In genomic region chr1:65207317-65207716, GRCh38 we compare ENCODE assay signal across 11 cellular contexts. TPM values are rescaled to one million over a fixed set of nuclear protein-coding genes. Genes with fewer than 3 reads are reported as not detected.
DNase-seq lines count a peak whose midpoint lies in the region; ATAC-seq and TF ChIP-seq lines count a peak whose summit lies in the region.
"Had no signal": no experiment of that assay in that cellular context is flagged by ENCODE, and none has a peak within 500 bp of the region (broad histone marks: within the 10 kb centered on the region; RNA-seq: fewer than 3 reads in every experiment).

No MANE protein-coding gene starts in this region.

- no peaks in the 10 kb centered on the region for H3K36me3 ChIP-seq in A673 (ENCODE audit: insufficient read depth, low read length, poor library complexity, severe bottlenecking)

- no peak overlapping the region for H3K4me3 ChIP-seq in A673 (ENCODE audit: low read depth, low read length, poor library complexity, severe bottlenecking)

- in situ Hi-C loops in GM13977 (cut with MboI; ENCODE audit: low pct_unique_long_range_greater_than_20kb, low sequenced_read_pairs, unreplicated experiment): loop anchor here (10.0 to 25.0 kb wide), 3 partner anchors 133 to 1030 kb away; no protein-coding TSS in a partner anchor
- in situ Hi-C loops in G401 (cut with HindIII; ENCODE audit: low sequenced_read_pairs): no loop called here

- H3K4me1 ChIP-seq in A673 (ENCODE audit: insufficient read depth, low read length, poor library complexity, severe bottlenecking): no peaks in the 10 kb centered on the region

- CTCF ChIA-PET in A673 (lab: Charles Lee): no interaction called here

- H3K9me3 ChIP-seq in A673 (ENCODE audit: low read depth, low read length, poor library complexity, severe bottlenecking): no peaks in the 10 kb centered on the region

- TF ChIP-seq CTCF in A673 (conservative IDR thresholded peaks at IDR 0.05; ENCODE audit: low read depth, low read length): no peak
- no peak for TF ChIP-seq CTCF in GM13977 (IDR thresholded peaks at IDR 0.05; ENCODE audit: extremely low read depth, insufficient read depth, missing control alignments)

- no TSS peak for BruUV-seq in A673 (replicated peaks; lab: Mats Ljungman, UMichigan)

- POLR2A ChIA-PET in A673 (lab: Charles Lee; ENCODE audit: low non-redundant PET): no interaction called here

- DNase-seq in A673 (ENCODE audit: low spot score): peak; percentile 14
- no peak for DNase-seq in GM13977 (ENCODE audit: low spot score)
- no peak for DNase-seq in G401 (ENCODE audit: low spot score)
- DNase-seq in activated CD4-positive, alpha-beta T cell treated with anti-CD3 and anti-CD28 coated beads for 48 hours: no peak
- DNase-seq in NCI-H2107 (lab: John Stamatoyannopoulos, UW): no peak
- DNase-seq: activated naive CD8-positive, alpha-beta T cell treated with anti-CD3 and anti-CD28 coated beads for 36 hours; NCI-H774 had no signal

- intact Hi-C loops in A673 (cut with micrococcal nuclease; ENCODE audit: unreplicated experiment): loop anchor here (10.0 kb wide), 1 partner anchor 383 kb away; no protein-coding TSS in a partner anchor

- H3K27ac ChIP-seq in A673 (ENCODE audit: low read depth, low read length, poor library complexity, severe bottlenecking): no peak overlapping the region
- H3K27ac ChIP-seq: C4-2B had no signal

- ATAC-seq in GM18519 (IDR thresholded peaks at IDR 0.05; ENCODE audit: low FRiP score, unreplicated experiment) (peak; percentile 53), HG02571 (IDR thresholded peaks at IDR 0.05; ENCODE audit: unreplicated experiment) (peak; percentile 73), HG03558 (IDR thresholded peaks at IDR 0.05; ENCODE audit: extremely low read depth, unreplicated experiment) (peak; percentile 47)

- H3K27me3 ChIP-seq in A673 (replicated peaks; ENCODE audit: insufficient read depth, low read depth, low read length, poor library complexity): no peaks in the 10 kb centered on the region

RNA-seq across cellular contexts. Expression of gene AK4, which starts 59.3 kb away (rescaled TPM):
- total RNA-seq in A673 (2021): 5.5 and 11.1 TPM in 2 replicates
- 4.8 and 14.3 TPM in 2 replicates for total RNA-seq in G401 (2014; rRNA removed; shearing (Covaris generic))
